In genomic region chr4:75724867-75725724, GRCh38 we compare ENCODE assay signal across 8 cellular contexts. TPM values are rescaled to one million over a fixed set of nuclear protein-coding genes. Genes with fewer than 3 reads are reported as not detected.
DNase-seq lines count a peak whose midpoint lies in the region; ATAC-seq and TF ChIP-seq lines count a peak whose summit lies in the region.

No MANE protein-coding gene starts in this region.

- H3K9me3 ChIP-seq in left lung = no peaks in the 10 kb centered on the region

- DNase-seq in NCI-H1436 (lab: John Stamatoyannopoulos, UW) (peak; percentile 15), NCI-H1436 treated with DMSO at 0.1 percent for 48 hours (lab: John Stamatoyannopoulos, UW) (no peak), NCI-H1417 treated with DMSO at 0.1 percent for 48 hours (lab: John Stamatoyannopoulos, UW) (peak; percentile 5), dedifferentiated amniotic fluid mesenchymal stem cell (ENCODE audit: extremely low spot score) (peak; percentile 68), left lung (peak; percentile 79 to 91)
- peak; percentile 7 to 49 for DNase-seq in activated CD4-positive, alpha-beta T cell treated with anti-CD3 and anti-CD28 coated beads for 24 hours (ENCODE audit: low read depth in 2 of 2)
- peak; percentile 24 for DNase-seq in stimulated activated CD4-positive, alpha-beta T cell treated with anti-CD3 and anti-CD28 coated beads, Interleukin-2, amount 100 ng/mL, for 4 hours (ENCODE audit: low read depth)

- intact Hi-C loops in left lung (cut with DNase I) = loop anchor here in 1 of 2 donors (10.0 kb wide), 1 partner anchor 50 kb away; the partner anchor contains the start of gene G3BP2

- H3K4me1 ChIP-seq in left lung = peaks cover 26 to 63% of the 10 kb centered on the region in 2 donors

- no peaks in the 10 kb centered on the region for H3K27me3 ChIP-seq in left lung

- peak overlapping the region; percentile 92 to 95 for H3K27ac ChIP-seq in left lung

- TF ChIP-seq CTCF in left lung (IDR thresholded peaks at IDR 0.05) = no peak

- H3K4me3 ChIP-seq in left lung = peak overlapping the region; percentile 84 to 93

- H3K36me3 ChIP-seq in left lung = no peaks in the 10 kb centered on the region

- ATAC-seq in HG02798 (IDR thresholded peaks at IDR 0.05; ENCODE audit: poor library complexity, unreplicated experiment) = peak; percentile 66
- peak; percentile 79 for ATAC-seq in left lung

RNA-seq across cellular contexts. Expression of gene USO1, which starts 0.7 kb away (rescaled TPM):
- 10 to 100 TPM; 64.2 to 72.0 TPM for total RNA-seq in left lung

RNA-seq across cellular contexts. Expression of gene G3BP2, which starts 51.9 kb away (rescaled TPM):
- 100 to 1,000 TPM; 105 to 119 TPM for total RNA-seq in left lung
